ENCODE assay signal across 23 cellular contexts in the genomic region with DNA sequence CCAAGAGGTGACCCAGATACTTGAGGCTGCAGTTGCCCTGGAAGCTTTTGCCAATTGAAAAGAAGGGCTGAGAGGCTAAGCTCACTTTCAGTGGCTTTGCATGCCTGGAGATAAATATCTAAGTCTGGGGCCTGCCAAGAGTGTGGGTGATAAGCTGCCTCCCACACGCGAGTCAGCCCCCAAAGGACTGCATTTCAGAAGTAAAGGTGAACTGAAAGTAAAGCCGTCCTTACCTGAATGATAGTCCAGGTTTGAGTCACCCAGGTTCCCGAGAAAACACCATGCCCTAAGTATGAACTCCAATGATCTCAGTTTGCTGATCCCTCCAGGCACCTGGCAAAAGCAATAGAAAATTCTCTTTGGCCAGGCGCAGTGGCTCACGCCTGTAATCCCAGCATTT. TPM values are rescaled to one million over a fixed set of nuclear protein-coding genes. Genes with fewer than 3 reads are reported as not detected.
DNase-seq lines count a peak whose midpoint lies in the region; ATAC-seq and TF ChIP-seq lines count a peak whose summit lies in the region.
"Had no signal": no experiment of that assay in that cellular context is flagged by ENCODE, and none has a peak within 500 bp of the region (broad histone marks: within the 10 kb centered on the region; RNA-seq: fewer than 3 reads in every experiment).

No MANE protein-coding gene starts in this region.

- no peak overlapping the region for H3K4me2 ChIP-seq in PC-3 (ENCODE audit: low read length)
- H3K4me2 ChIP-seq: GM23338 had no signal

- TF ChIP-seq POLR2A in esophagus squamous epithelium (IDR thresholded peaks at IDR 0.05) = no peak

- peaks cover 2% of the 10 kb centered on the region for H3K27me3 Mint-ChIP-seq in activated CD4-positive, alpha-beta T cell treated with anti-CD3 and anti-CD28 coated beads for 36 hours
- H3K27me3 Mint-ChIP-seq in T-helper 17 cell = peaks cover 14% of the 10 kb centered on the region

- no peaks in the 10 kb centered on the region for H3F3A ChIP-seq in PC-3 (ENCODE audit: low read length, unreplicated experiment)

- H3K36me3 ChIP-seq in PC-3 (ENCODE audit: low read depth, low read length) (no peaks in the 10 kb centered on the region), esophagus squamous epithelium (no peaks in the 10 kb centered on the region), ascending aorta (no peaks in the 10 kb centered on the region)
- H3K36me3 ChIP-seq: Peyer's patch had no signal

- peak; percentile 46 for DNase-seq in activated CD4-positive, alpha-beta T cell treated with anti-CD3 and anti-CD28 coated beads for 36 hours
- DNase-seq in activated CD4-positive, alpha-beta T cell treated with anti-CD3 and anti-CD28 coated beads, Interleukin-2, amount 50 U/mL, for 48 hours = no peak
- DNase-seq in GM12865 (ENCODE audit: low read depth) (peak; percentile 26), PC-3 (peak; percentile 67), esophagus squamous epithelium (lab: John Stamatoyannopoulos, UW) (no peak), T-helper 17 cell (no peak), ascending aorta (ENCODE audit: low spot score in 2 of 2) (no peak)
- DNase-seq: Caco-2; CD4-positive, CD25-positive, alpha-beta regulatory T cell; DMS153; KG1; NCI-H1436; NCI-H2029 treated with DMSO at 0.1 percent for 48 hours; NCI-H2171 treated with DMSO at 0.1 percent for 48 hours; Peyer's patch; SHP77 had no signal

- no peaks in the 10 kb centered on the region for H3K9me2 ChIP-seq in PC-3 (replicated peaks; ENCODE audit: low read length)

- H3K4me1 Mint-ChIP-seq in activated CD4-positive, alpha-beta T cell treated with anti-CD3 and anti-CD28 coated beads for 36 hours = peaks cover 22% of the 10 kb centered on the region
- peaks cover 13% of the 10 kb centered on the region for H3K4me1 Mint-ChIP-seq in T-helper 17 cell

- peak; percentile 70 for ATAC-seq in activated CD4-positive, alpha-beta T cell treated with anti-CD3 and anti-CD28 coated beads for 36 hours
- ATAC-seq in PC-3 = no peak
- ATAC-seq in T-helper 17 cell = no peak
- ATAC-seq in HG03571 (IDR thresholded peaks at IDR 0.05; ENCODE audit: unreplicated experiment) = no peak
- ATAC-seq: GM23338, HCT116, HepG2, SK-N-SH treated with all-trans-retinoic acid at 6 μM for 48 hours had no signal

- H2AFZ ChIP-seq in PC-3 (ENCODE audit: low read length) = no peak overlapping the region
- H2AFZ ChIP-seq: GM23338 had no signal

- H3K9me3 Mint-ChIP-seq in activated CD4-positive, alpha-beta T cell treated with anti-CD3 and anti-CD28 coated beads for 36 hours (ENCODE audit: low read depth) = peaks cover 2% of the 10 kb centered on the region

- TF ChIP-seq CTCF in GM12865 (IDR thresholded peaks at IDR 0.05; ENCODE audit: insufficient read depth, low read depth, low read length, missing control alignments) = no peak
- no peak for TF ChIP-seq CTCF in PC-3 (conservative IDR thresholded peaks at IDR 0.05; ENCODE audit: low read depth, low read length)
- TF ChIP-seq CTCF in esophagus squamous epithelium (IDR thresholded peaks at IDR 0.05) = no peak
- no peak for TF ChIP-seq CTCF in ascending aorta (IDR thresholded peaks at IDR 0.05)

- no peak overlapping the region for H3K4me3 Mint-ChIP-seq in activated CD4-positive, alpha-beta T cell treated with anti-CD3 and anti-CD28 coated beads for 36 hours
- no peak overlapping the region for H3K4me3 Mint-ChIP-seq in T-helper 17 cell
- H3K4me3 Mint-ChIP-seq: B cell; CD4-positive, CD25-positive, alpha-beta regulatory T cell; GM23338 had no signal

- no peaks in the 10 kb centered on the region for H3K79me2 ChIP-seq in PC-3 (ENCODE audit: low read length)

- no peaks in the 10 kb centered on the region for H3K36me3 Mint-ChIP-seq in activated CD4-positive, alpha-beta T cell treated with anti-CD3 and anti-CD28 coated beads for 36 hours (ENCODE audit: low read depth)
- peaks cover 3% of the 10 kb centered on the region for H3K36me3 Mint-ChIP-seq in T-helper 17 cell (ENCODE audit: low read depth)
- H3K36me3 Mint-ChIP-seq: CD4-positive, CD25-positive, alpha-beta regulatory T cell had no signal

- no peaks in the 10 kb centered on the region for H4K20me1 ChIP-seq in PC-3 (ENCODE audit: low read length)

- H3K4me3 ChIP-seq in GM12865 (ENCODE audit: low read depth, low read length) (no peak overlapping the region), PC-3 (ENCODE audit: low read length) (no peak overlapping the region), esophagus squamous epithelium (no peak overlapping the region), ascending aorta (no peak overlapping the region)
- H3K4me3 ChIP-seq: GM23338, Peyer's patch had no signal

- H3K27ac Mint-ChIP-seq in activated CD4-positive, alpha-beta T cell treated with anti-CD3 and anti-CD28 coated beads for 36 hours = no peak overlapping the region
- no peak overlapping the region for H3K27ac Mint-ChIP-seq in T-helper 17 cell
- H3K27ac Mint-ChIP-seq: B cell; CD4-positive, CD25-positive, alpha-beta regulatory T cell; GM23338 had no signal

- CTCF ChIA-PET in activated CD4-positive, alpha-beta T cell treated with anti-CD3 and anti-CD28 coated beads for 36 hours (lab: Charles Lee) = interaction anchor here (0.7 to 7.1 kb wide), 6 partner anchors 14 to 1047 kb away, joined by 3 to 59 read pairs (median 3); no protein-coding TSS in a partner anchor
- CTCF ChIA-PET in PC-3 (lab: Charles Lee) = no interaction called here

- BruUV-seq in PC-3 (replicated peaks; lab: Mats Ljungman, UMichigan) = no TSS peak

- H3K27ac ChIP-seq in PC-3 (ENCODE audit: low read length) (no peak overlapping the region), esophagus squamous epithelium (peak overlapping the region in 3 of 4 donors; percentile 27 to 79 (median 64)), ascending aorta (no peak overlapping the region)
- H3K27ac ChIP-seq: 22Rv1, Peyer's patch had no signal

- no peak overlapping the region for H3K9ac ChIP-seq in PC-3 (ENCODE audit: low read length)

- WGBS in esophagus squamous epithelium, 2 donors = 25 to 60% methylated on average over 6 of the region's 6 CpGs

- POLR2A ChIA-PET in activated CD4-positive, alpha-beta T cell treated with anti-CD3 and anti-CD28 coated beads for 36 hours (lab: Charles Lee) = interaction anchor here (0.7 to 1.0 kb wide), 2 partner anchors 15 to 30 kb away, joined by 3 read pairs; no protein-coding TSS in a partner anchor
- POLR2A ChIA-PET in PC-3 (lab: Charles Lee; ENCODE audit: unreplicated experiment) = interaction anchor here (0.6 kb wide), 1 partner anchor 91 kb away, joined by 11 read pairs; no protein-coding TSS in a partner anchor

- peaks cover 5% of the 10 kb centered on the region; the same call in 1 of the 2 replicates for H3K4me1 ChIP-seq in PC-3 (ENCODE audit: insufficient read depth, low read length)
- peaks cover 0 to 18% (median 4%) of the 10 kb centered on the region in 3 donors for H3K4me1 ChIP-seq in esophagus squamous epithelium
- H3K4me1 ChIP-seq in ascending aorta = no peaks in the 10 kb centered on the region
- H3K4me1 ChIP-seq: Caco-2, Peyer's patch had no signal

- no peaks in the 10 kb centered on the region for H3K27me3 ChIP-seq in PC-3 (ENCODE audit: low read length)
- H3K27me3 ChIP-seq in esophagus squamous epithelium = peaks cover 0 to 20% (median 0%) of the 10 kb centered on the region in 4 donors
- no peaks in the 10 kb centered on the region for H3K27me3 ChIP-seq in ascending aorta
- H3K27me3 ChIP-seq: Peyer's patch had no signal

- H3K9me3 ChIP-seq in PC-3 (ENCODE audit: low read length) (no peaks in the 10 kb centered on the region), esophagus squamous epithelium (peaks cover 0 to 9% (median 0%) of the 10 kb centered on the region in 3 donors), T-helper 17 cell (ENCODE audit: control insufficient read depth, low read length, poor library complexity, severe bottlenecking) (no peaks in the 10 kb centered on the region), ascending aorta (no peaks in the 10 kb centered on the region)
- H3K9me3 ChIP-seq: Peyer's patch had no signal

- intact Hi-C loops in activated CD4-positive, alpha-beta T cell treated with anti-CD3 and anti-CD28 coated beads for 36 hours (cut with DNase I, micrococcal nuclease) = no loop called here
- intact Hi-C loops in PC-3 (cut with micrococcal nuclease) = no loop called here
- intact Hi-C loops in esophagus squamous epithelium (cut with DNase I) = no loop called here
- intact Hi-C loops in ascending aorta (cut with DNase I) = no loop called here

RNA-seq across cellular contexts. Expression of a gene that starts 22.5 kb away (rescaled TPM):
- 1 to 10 TPM; 3.3 to 3.7 TPM for total RNA-seq in activated CD4-positive, alpha-beta T cell treated with anti-CD3 and anti-CD28 coated beads for 36 hours
- 0.36 and 0.86 TPM in 2 replicates for total RNA-seq in PC-3 (2014; rRNA removed)
- 10 to 100 TPM; 14.0 to 32.6 (median 16.1) TPM for total RNA-seq in esophagus squamous epithelium
- 1 to 10 TPM; 8.5 to 9.0 TPM for total RNA-seq in T-helper 17 cell
- 0.21 TPM for total RNA-seq in ascending aorta
- total RNA-seq: HepG2 had no signal

RNA-seq across cellular contexts. Expression of a gene that starts 40.0 kb away (rescaled TPM):
- 10 to 100 TPM; 24.1 to 28.7 TPM for total RNA-seq in activated CD4-positive, alpha-beta T cell treated with anti-CD3 and anti-CD28 coated beads for 36 hours
- total RNA-seq in PC-3 (2014; rRNA removed) (33.2 and 36.4 TPM in 2 replicates), esophagus squamous epithelium (10 to 100 TPM; 43.9 to 88.1 (median 64.4) TPM), T-helper 17 cell (10 to 100 TPM; 14.7 to 15.3 TPM), ascending aorta (81.6 TPM)

Comparison
In these comparisons a context has a peak if more than half of its experiments do, and no peak if none do; other contexts are left out.
1. DNase-seq: peak in activated CD4-positive, alpha-beta T cell treated with anti-CD3 and anti-CD28 coated beads for 36 hours (single experiment), GM12865 (single experiment) and PC-3 (single experiment); none in activated CD4-positive, alpha-beta T cell treated with anti-CD3 and anti-CD28 coated beads, Interleukin-2, amount 50 U/mL, for 48 hours (0 of 2), esophagus squamous epithelium (single experiment), T-helper 17 cell (0 of 3) and ascending aorta (0 of 2).
2. H3K27ac ChIP-seq: peak in esophagus squamous epithelium (3 of 4); none in PC-3 (single experiment) and ascending aorta (0 of 2).